ENCODE assay signal across 22 cellular contexts in the genomic region with DNA sequence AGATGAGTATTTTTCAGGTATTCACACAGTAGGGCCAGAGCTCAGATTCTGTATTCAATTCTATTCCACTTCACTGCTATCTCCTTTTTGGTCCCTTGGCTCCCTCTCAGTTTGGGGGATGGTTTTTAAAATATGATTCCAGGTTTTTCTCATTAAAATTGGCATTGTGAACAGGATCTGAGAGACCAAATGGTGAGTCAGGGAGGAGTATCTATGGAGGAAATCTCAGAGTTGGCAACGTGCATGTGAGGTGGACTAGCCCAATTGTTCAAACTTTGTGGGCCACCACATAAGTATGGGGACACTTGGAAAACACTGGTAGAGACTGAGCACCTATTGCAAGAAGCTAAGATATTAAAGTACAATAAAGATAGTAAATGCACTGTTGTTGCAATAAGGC.
"Had no signal": no experiment of that assay in that cellular context is flagged by ENCODE, and none has a peak within 500 bp of the region (broad histone marks: within the 10 kb centered on the region; RNA-seq: fewer than 3 reads in every experiment).

No MANE protein-coding gene starts in this region.

- H3K36me3 ChIP-seq: lower lobe of right lung, prostate gland, tibial artery, WERI-Rb-1 had no signal

- H3K27ac ChIP-seq: lower lobe of right lung, prostate gland, tibial artery, WERI-Rb-1 had no signal

- H3K27me3 ChIP-seq: tibial artery had no signal

- ATAC-seq: activated CD8-positive, alpha-beta memory T cell treated with anti-CD3 and anti-CD28 coated beads, Interleukin-2, amount 10 ng/mL, durations not matched to agents 7 days and 5 days; activated CD8-positive, alpha-beta T cell treated with anti-CD3 and anti-CD28 coated beads for 36 hours; left lobe of liver; lower lobe of right lung had no signal

- H3K4me1 Mint-ChIP-seq: activated CD4-positive, alpha-beta T cell treated with anti-CD3 and anti-CD28 coated beads, Interleukin-2, amount 10 ng/mL, durations not matched to agents 7 days and 5 days; activated CD8-positive, alpha-beta memory T cell treated with anti-CD3 and anti-CD28 coated beads, Interleukin-2, amount 10 ng/mL, durations not matched to agents 7 days and 5 days; activated naive CD4-positive, alpha-beta T cell treated with anti-CD3 and anti-CD28 coated beads, Interleukin-2, amount 50 U/mL, for 24 hours; naive B cell; neural crest cell had no signal

- FAIRE-seq: TTC549 had no signal

- DNase-seq: activated CD4-positive, alpha-beta T cell treated with anti-CD3 and anti-CD28 coated beads, Interleukin-2, amount 10 ng/mL, durations not matched to agents 7 days and 5 days; activated CD4-positive, CD25-positive, alpha-beta regulatory T cell treated with anti-CD3 and anti-CD28 coated beads, Interleukin-2, amount 50 U/mL, for 72 hours; activated CD8-positive, alpha-beta memory T cell treated with anti-CD3 and anti-CD28 coated beads, Interleukin-2, amount 10 ng/mL, durations not matched to agents 7 days and 5 days; activated CD8-positive, alpha-beta T cell treated with anti-CD3 and anti-CD28 coated beads for 36 hours; activated effector memory CD4-positive, alpha-beta T cell treated with anti-CD3 and anti-CD28 coated beads, Interleukin-2, amount 50 U/mL, for 16 hours; activated T-cell treated with anti-CD3 and anti-CD28 coated beads for 4 hours; aorta; central memory CD4-positive, alpha-beta T cell; effector memory CD4-positive, alpha-beta T cell; foreskin fibroblast; lower lobe of right lung; naive B cell; stimulated activated CD4-positive, alpha-beta T cell treated with anti-CD3 and anti-CD28 coated beads, Interleukin-4, amount 100 ng/mL, for 4 hours; tibial artery; WERI-Rb-1 had no signal

- H3K4me3 Mint-ChIP-seq: activated CD4-positive, alpha-beta T cell treated with anti-CD3 and anti-CD28 coated beads, Interleukin-2, amount 10 ng/mL, durations not matched to agents 7 days and 5 days; activated CD8-positive, alpha-beta memory T cell treated with anti-CD3 and anti-CD28 coated beads, Interleukin-2, amount 10 ng/mL, durations not matched to agents 7 days and 5 days; activated CD8-positive, alpha-beta T cell treated with anti-CD3 and anti-CD28 coated beads for 36 hours; activated naive CD4-positive, alpha-beta T cell treated with anti-CD3 and anti-CD28 coated beads, Interleukin-2, amount 50 U/mL, for 24 hours; naive B cell; neural crest cell; stimulated activated naive CD8-positive, alpha-beta T cell treated with anti-CD3 and anti-CD28 coated beads, Interleukin-15, Interleukin-2, amounts not matched to agents 100 ng/mL and 50 ng/mL, for 24 hours; T-helper 2 cell treated with Interferon-gamma antibody and Interleukin-4, amounts not matched to agents 5 μg/mL and 100 μg/mL, for 36 hours had no signal

- H3K36me3 Mint-ChIP-seq: activated CD8-positive, alpha-beta memory T cell treated with anti-CD3 and anti-CD28 coated beads, Interleukin-2, amount 10 ng/mL, durations not matched to agents 7 days and 5 days; activated naive CD4-positive, alpha-beta T cell treated with anti-CD3 and anti-CD28 coated beads, Interleukin-2, amount 50 U/mL, for 24 hours; naive B cell had no signal

- H3K4me1 ChIP-seq: lower lobe of right lung, prostate gland, tibial artery had no signal

- H3K27ac Mint-ChIP-seq: activated CD4-positive, alpha-beta T cell treated with anti-CD3 and anti-CD28 coated beads, Interleukin-2, amount 10 ng/mL, durations not matched to agents 7 days and 5 days; activated CD8-positive, alpha-beta memory T cell treated with anti-CD3 and anti-CD28 coated beads, Interleukin-2, amount 10 ng/mL, durations not matched to agents 7 days and 5 days; activated CD8-positive, alpha-beta T cell treated with anti-CD3 and anti-CD28 coated beads for 36 hours; activated naive CD4-positive, alpha-beta T cell treated with anti-CD3 and anti-CD28 coated beads, Interleukin-2, amount 50 U/mL, for 24 hours; naive B cell; stimulated activated naive CD8-positive, alpha-beta T cell treated with anti-CD3 and anti-CD28 coated beads, Interleukin-15, Interleukin-2, amounts not matched to agents 100 ng/mL and 50 ng/mL, for 24 hours; T-helper 2 cell treated with Interferon-gamma antibody and Interleukin-4, amounts not matched to agents 5 μg/mL and 100 μg/mL, for 36 hours had no signal

- H3K4me3 ChIP-seq: lower lobe of right lung, prostate gland, tibial artery had no signal

- H3K9me3 ChIP-seq: lower lobe of right lung, prostate gland, tibial artery had no signal
